In genomic region chr12:132731574-132731973, GRCh38 we compare ENCODE assay signal across 18 cellular contexts. TPM values are rescaled to one million over a fixed set of nuclear protein-coding genes. Genes with fewer than 3 reads are reported as not detected.
DNase-seq lines count a peak whose midpoint lies in the region; ATAC-seq, FAIRE-seq and TF ChIP-seq lines count a peak whose summit lies in the region.
"Had no signal": no experiment of that assay in that cellular context is flagged by ENCODE, and none has a peak within 500 bp of the region (broad histone marks: within the 10 kb centered on the region; RNA-seq: fewer than 3 reads in every experiment).

No MANE protein-coding gene starts in this region.

- H3K36me3 Mint-ChIP-seq in HFFc6 (ENCODE audit: low read depth), result peaks cover 71% of the 10 kb centered on the region

- 97% methylated on average over 17 of the region's 17 CpGs for WGBS in K562 (ENCODE audit: insufficient coverage, low coverage, missing lambda C conversion rate)
- WGBS in neuronal stem cell (ENCODE audit: extremely low coverage in 2 of 2, insufficient read length in 2 of 2, insufficient replicate concordance in 1 of 2), 2 donors, result no CpG with 5 or more reads among the region's 17 CpGs
- 90 to 91% methylated on average over 17 of the region's 17 CpGs for WGBS in GM23248 (ENCODE audit: low coverage in 1 of 2, low lambda C conversion rate in 2 of 2, missing lambda C conversion rate in 2 of 2), 2 experiments

- BruUV-seq in K562 (replicated peaks; lab: Mats Ljungman, UMichigan), result no TSS peak

- H3K27ac ChIP-seq in K562 (ENCODE audit: extremely low read depth, low read depth, low read length) (no peak overlapping the region), neuronal stem cell (replicated peaks; ENCODE audit: low read length) (no peak overlapping the region), GM23248 (no peak overlapping the region)
- H3K27ac ChIP-seq: BLaER1, HL-60 had no signal

- H3K9me3 ChIP-seq in K562 (replicated peaks; ENCODE audit: control insufficient read depth, insufficient read depth, low read depth, low read length) (peaks cover 6% of the 10 kb centered on the region; the same call in 1 of the 2 replicates), neuronal stem cell (replicated peaks in 1 of 2; ENCODE audit: control insufficient read depth in 2 of 2, insufficient read depth in 1 of 2, low read depth in 1 of 2, low read length in 2 of 2) (peaks cover 4 to 8% of the 10 kb centered on the region in 2 donors), GM23248 (ENCODE audit: low read depth) (no peaks in the 10 kb centered on the region)
- H3K9me3 ChIP-seq: BLaER1, HAP-1 had no signal

- H2BK15ac ChIP-seq in neuronal stem cell (ENCODE audit: low read length), result no peak overlapping the region

- H2BK5ac ChIP-seq in neuronal stem cell (ENCODE audit: low read length), result no peak overlapping the region

- in situ Hi-C loops in K562 (cut with MboI), result no loop called here
- in situ Hi-C loops in GM23248 (cut with MboI), result no loop called here

- TF ChIP-seq POLR2A in K562 (conservative IDR thresholded peaks at IDR 0.05), result no peak

- H3K27me3 ChIP-seq in K562 (ENCODE audit: control insufficient read depth in 2 of 2, insufficient read depth in 2 of 2, low read length in 2 of 2) (no peaks in the 10 kb centered on the region), neuronal stem cell (ENCODE audit: control insufficient read depth in 3 of 3, insufficient read depth in 3 of 3, low read depth in 1 of 3, low read length in 3 of 3) (no peaks in the 10 kb centered on the region), GM23248 (replicated peaks; ENCODE audit: insufficient read depth) (no peaks in the 10 kb centered on the region)
- H3K27me3 ChIP-seq: BLaER1 had no signal

- no peak overlapping the region for H3K4me3 ChIP-seq in K562
- no peak overlapping the region for H3K4me3 ChIP-seq in neuronal stem cell (ENCODE audit: low read length in 2 of 2)
- no peak overlapping the region for H3K4me3 ChIP-seq in GM23248
- H3K4me3 ChIP-seq: BLaER1, HAP-1 had no signal

- no peak overlapping the region for H4K91ac ChIP-seq in neuronal stem cell (ENCODE audit: low read depth, low read length, poor library complexity)

- H2BK120ac ChIP-seq in neuronal stem cell (ENCODE audit: low read depth, low read length), result no peak overlapping the region

- H2AK5ac ChIP-seq in neuronal stem cell (ENCODE audit: low read depth, low read length), result no peak overlapping the region

- H3K4me1 ChIP-seq in K562 (replicated peaks in 1 of 2; ENCODE audit: control insufficient read depth in 2 of 2, insufficient read depth in 2 of 2, low read length in 2 of 2) (peaks cover 0 to 5% of the 10 kb centered on the region in 2 experiments; a peak in 1 of 5 replicates), neuronal stem cell (ENCODE audit: control insufficient read depth in 2 of 2, insufficient read depth in 1 of 2, low read depth in 1 of 2, low read length in 2 of 2) (no peaks in the 10 kb centered on the region), GM23248 (ENCODE audit: insufficient read depth) (no peaks in the 10 kb centered on the region)
- H3K4me1 ChIP-seq: Caco-2, HAP-1 had no signal

- peak overlapping the region; percentile 20; the same call in 1 of the 2 replicates for H3K27ac Mint-ChIP-seq in HFFc6

- intact Hi-C loops in K562 (cut with micrococcal nuclease), result no loop called here

- DNase-seq in HFFc6, result no peak
- no peak for DNase-seq in K562 (ENCODE audit: extremely low read depth in 1 of 4, low spot score in 3 of 4)
- DNase-seq in iris pigment epithelial cell (ENCODE audit: low read depth), result peak; percentile 42
- no peak for DNase-seq in neuronal stem cell (ENCODE audit: low spot score)
- DNase-seq in GM19239 (ENCODE audit: insufficient read length, low spot score), result no peak
- DNase-seq in stimulated activated CD4-positive, alpha-beta T cell treated with anti-CD3 and anti-CD28 coated beads, Interleukin-12 subunit alpha, Interleukin-12 subunit beta, amount 100 ng/mL, for 4 hours, result no peak
- no peak for DNase-seq in GM23248
- DNase-seq in activated CD4-positive, alpha-beta T cell treated with anti-CD3 and anti-CD28 coated beads, Interleukin-2, amount 50 U/mL, for 48 hours, result no peak
- DNase-seq: AML-193; Caco-2; CD8-positive, alpha-beta memory T cell; DND-41; GDM1 had no signal

- H3K14ac ChIP-seq in neuronal stem cell (ENCODE audit: low read length), result no peak overlapping the region

- H3K79me2 ChIP-seq in K562 (ENCODE audit: control insufficient read depth, insufficient read depth, low read length) (no peaks in the 10 kb centered on the region), GM23248 (ENCODE audit: insufficient read depth) (peaks cover 49% of the 10 kb centered on the region)

- peaks cover 94% of the 10 kb centered on the region for H3K36me3 ChIP-seq in K562 (ENCODE audit: control insufficient read depth, insufficient read depth, low read length)
- H3K36me3 ChIP-seq in neuronal stem cell (replicated peaks in 1 of 2; ENCODE audit: control insufficient read depth in 2 of 2, insufficient read depth in 2 of 2, low read length in 2 of 2), result peaks cover 76 to 94% of the 10 kb centered on the region in 2 donors
- H3K36me3 ChIP-seq in GM23248 (ENCODE audit: low read depth), result peaks cover 55% of the 10 kb centered on the region

- no peak overlapping the region for H3K4ac ChIP-seq in neuronal stem cell (ENCODE audit: low read length)

- TF ChIP-seq RAD21 in K562 (CRISPR knock-in tag; conservative IDR thresholded peaks at IDR 0.05 in 1 of 2, IDR thresholded peaks at IDR 0.05 in 1 of 2), result no peak

- no peaks in the 10 kb centered on the region for H3K9me3 Mint-ChIP-seq in HFFc6
- H3K9me3 Mint-ChIP-seq: CD8-positive, alpha-beta memory T cell had no signal

- FAIRE-seq in K562 (lab: Jason Lieb, UNC) (no peak), GM19239 (lab: Jason Lieb, UNC) (no peak)
- FAIRE-seq: GM12892, H1 had no signal

- no peaks in the 10 kb centered on the region for H3K9me1 ChIP-seq in K562 (ENCODE audit: control insufficient read depth, insufficient read depth, low read length)

- TF ChIP-seq CTCF in HFFc6 (IDR thresholded peaks at IDR 0.05) (no peak), K562 (IDR thresholded peaks at IDR 0.05 in 2 of 3, conservative IDR thresholded peaks at IDR 0.05 in 1 of 3; ENCODE audit: insufficient read depth in 2 of 3, low read depth in 1 of 3, low read length in 3 of 3) (no peak)

- H3K4me2 ChIP-seq in K562 (ENCODE audit: insufficient read depth, low read length) (no peak overlapping the region), neuronal stem cell (ENCODE audit: insufficient read depth, low read length, poor library complexity, severe bottlenecking) (no peak overlapping the region), GM23248 (ENCODE audit: unreplicated experiment) (no peak overlapping the region)
- H3K4me2 ChIP-seq: BLaER1 had no signal

- peaks cover 6% of the 10 kb centered on the region; the same call in 1 of the 2 replicates for H3K4me1 Mint-ChIP-seq in HFFc6 (ENCODE audit: low read depth)
- H3K4me1 Mint-ChIP-seq: CD8-positive, alpha-beta memory T cell had no signal

- no peak for TF ChIP-seq EP300 in K562 (IDR thresholded peaks at IDR 0.05; ENCODE audit: low read length)

- CTCF ChIA-PET in K562 (lab: Yijun Ruan, JAX; ENCODE audit: low intra/inter-chr PET ratio), result no interaction called here

- no peak overlapping the region for H2AFZ ChIP-seq in K562 (ENCODE audit: low read depth, low read length)
- H2AFZ ChIP-seq in neuronal stem cell (ENCODE audit: low read length), result no peak overlapping the region
- no peak overlapping the region for H2AFZ ChIP-seq in GM23248

- H4K8ac ChIP-seq in neuronal stem cell (ENCODE audit: low read depth, low read length), result peak overlapping the region; percentile 72

- H3K9me2 ChIP-seq in GM23248 (ENCODE audit: insufficient read depth), result no peaks in the 10 kb centered on the region

- no peaks in the 10 kb centered on the region for H4K20me1 ChIP-seq in K562 (replicated peaks; ENCODE audit: control insufficient read depth, insufficient read depth, low read length)
- no peaks in the 10 kb centered on the region for H4K20me1 ChIP-seq in GM23248 (ENCODE audit: insufficient read depth)

- H3K4me3 Mint-ChIP-seq in HFFc6, result no peak overlapping the region
- H3K4me3 Mint-ChIP-seq: CD8-positive, alpha-beta memory T cell had no signal

- peaks cover 40% of the 10 kb centered on the region for H3F3A ChIP-seq in GM23248 (ENCODE audit: insufficient read depth)

- H2BK12ac ChIP-seq in neuronal stem cell (ENCODE audit: low read length), result no peak overlapping the region

- H3K79me1 ChIP-seq in neuronal stem cell (ENCODE audit: low read depth, low read length), result peaks cover 5% of the 10 kb centered on the region

- POLR2A ChIA-PET in K562 (lab: Yijun Ruan, JAX), result no interaction called here

- H3K18ac ChIP-seq in neuronal stem cell (ENCODE audit: low read length), result no peak overlapping the region

- H3K23ac ChIP-seq in neuronal stem cell (ENCODE audit: low read depth, low read length, poor library complexity), result no peak overlapping the region

- ATAC-seq in K562, result no peak

- peaks cover 5% of the 10 kb centered on the region for H3K27me3 Mint-ChIP-seq in HFFc6 (ENCODE audit: insufficient read depth)
- H3K27me3 Mint-ChIP-seq: CD8-positive, alpha-beta memory T cell had no signal

- H3K9ac ChIP-seq in K562 (ENCODE audit: insufficient read depth in 1 of 2, low read depth in 2 of 2, low read length in 2 of 2) (no peak overlapping the region), neuronal stem cell (ENCODE audit: low read depth, low read length, poor library complexity) (no peak overlapping the region), GM23248 (no peak overlapping the region)
- H3K9ac ChIP-seq: BLaER1 had no signal

RNA-seq across cellular contexts. Expression of gene PGAM5, which starts 20.9 kb away (rescaled TPM):
- 10 to 100 TPM; 33.5 to 46.0 (median 39.2) TPM for total RNA-seq in HFFc6 (2021; fragmentation: NEBNext Ultra II Directional; extraction: Animal tissue kit (Norgen Biotek cat#: 25700))
- 33.1 and 58.6 TPM in 2 replicates for total RNA-seq in K562 (2011; cell fraction: chromatin; rRNA removed; ENCODE audit: low replicate concordance)
- total RNA-seq in K562 (2011; cell fraction: nucleolus; rRNA removed), result 36.3 and 36.7 TPM in 2 replicates
- total RNA-seq in K562 (2011; cell fraction: nucleoplasm; rRNA removed), result 27.6 and 28.5 TPM in 2 replicates
- total RNA-seq in K562 (2014; rRNA removed) (99.8 and 119 TPM in 2 replicates), K562 (2014; rRNA removed; fragmentation: Illumina TruSeq; extraction: Trizol) (56.8 and 69.5 TPM in 2 replicates), K562 (2015; rRNA removed; fragmentation: Illumina TruSeq; extraction: Trizol) (88.5 and 89.0 TPM in 2 replicates), K562 (2021) (121 and 125 TPM in 2 replicates)
- polyA plus RNA-seq in K562 (2011; rRNA removed) (49.1 and 49.2 TPM in 2 replicates), K562 (2014; fragmentation: Illumina TruSeq; extraction: Trizol) (90.2 and 97.3 TPM in 2 replicates), K562 (2014; fragmentation: Nextera tagmentation; extraction: Ambion mirVana) (10 to 100 TPM in 1 of 2 experiments, 1 to 10 TPM in 1; 7.4 to 11.4 TPM), K562 (2014; rRNA removed) (60.7 and 78.9 TPM in 2 replicates), GM23248 (2016; fragmentation: Nextera tagmentation; extraction: Ambion mirVana) (10.2 and 12.0 TPM in 2 replicates)
- 56.7 and 135 TPM in 2 replicates for polyA plus RNA-seq in K562 (2011; cell fraction: cytosol; rRNA removed)
- polyA plus RNA-seq in K562 (2011; cell fraction: nucleus; rRNA removed), result 20.9 and 37.2 TPM in 2 replicates
- polyA plus RNA-seq in K562 (2012), result 39.2 and 77.3 TPM in 2 replicates
- 33.5 and 64.2 TPM in 2 replicates for polyA minus RNA-seq in K562 (2011; rRNA and poly(A)+ RNA removed)
- 85.1 and 114 TPM in 2 replicates for polyA minus RNA-seq in K562 (2011; cell fraction: cytosol; rRNA and poly(A)+ RNA removed)
- 17.0 and 19.7 TPM in 2 replicates for polyA minus RNA-seq in K562 (2011; cell fraction: nucleus; rRNA and poly(A)+ RNA removed)
- polyA plus RNA-seq in neuronal stem cell (2013, experiment 1 of 2), result 33.9 TPM
- polyA plus RNA-seq in neuronal stem cell (2013, experiment 2 of 2), result 34.5 TPM
- total RNA-seq in GM23248 (2014; rRNA removed; shearing (Covaris generic)), result 26.1 and 28.7 TPM in 2 replicates

RNA-seq across cellular contexts. Expression of gene ANKLE2, which starts 30.1 kb away (rescaled TPM):
- 10 to 100 TPM; 43.7 to 54.6 (median 47.2) TPM for total RNA-seq in HFFc6 (2021; fragmentation: NEBNext Ultra II Directional; extraction: Animal tissue kit (Norgen Biotek cat#: 25700))
- 353 and 486 TPM in 2 replicates for total RNA-seq in K562 (2011; cell fraction: chromatin; rRNA removed; ENCODE audit: low replicate concordance)
- total RNA-seq in K562 (2011; cell fraction: nucleolus; rRNA removed), result 225 and 254 TPM in 2 replicates
- 264 and 271 TPM in 2 replicates for total RNA-seq in K562 (2011; cell fraction: nucleoplasm; rRNA removed)
- total RNA-seq in K562 (2014; rRNA removed), result 33.6 and 42.3 TPM in 2 replicates
- 44.0 and 45.6 TPM in 2 replicates for total RNA-seq in K562 (2014; rRNA removed; fragmentation: Illumina TruSeq; extraction: Trizol)
- total RNA-seq in K562 (2015; rRNA removed; fragmentation: Illumina TruSeq; extraction: Trizol), result 49.5 and 50.4 TPM in 2 replicates
- total RNA-seq in K562 (2021), result 54.3 and 56.9 TPM in 2 replicates
- polyA plus RNA-seq in K562 (2011; rRNA removed), result 57.7 and 69.0 TPM in 2 replicates
- 41.4 and 48.0 TPM in 2 replicates for polyA plus RNA-seq in K562 (2011; cell fraction: cytosol; rRNA removed)
- 224 and 322 TPM in 2 replicates for polyA plus RNA-seq in K562 (2011; cell fraction: nucleus; rRNA removed)
- polyA plus RNA-seq in K562 (2012), result 39.1 and 44.5 TPM in 2 replicates
- 43.6 and 46.3 TPM in 2 replicates for polyA plus RNA-seq in K562 (2014; fragmentation: Illumina TruSeq; extraction: Trizol)
- 1 to 10 TPM; 3.2 TPM for polyA plus RNA-seq in K562 (2014; fragmentation: Nextera tagmentation; extraction: Ambion mirVana)
- 49.7 and 51.6 TPM in 2 replicates for polyA plus RNA-seq in K562 (2014; rRNA removed)
- 139 and 163 TPM in 2 replicates for polyA minus RNA-seq in K562 (2011; rRNA and poly(A)+ RNA removed)
- 46.5 and 72.4 TPM in 2 replicates for polyA minus RNA-seq in K562 (2011; cell fraction: cytosol; rRNA and poly(A)+ RNA removed)
- 105 and 129 TPM in 2 replicates for polyA minus RNA-seq in K562 (2011; cell fraction: nucleus; rRNA and poly(A)+ RNA removed)
- polyA plus RNA-seq in neuronal stem cell (2013, experiment 1 of 2), result 34.7 TPM
- polyA plus RNA-seq in neuronal stem cell (2013, experiment 2 of 2), result 30.8 TPM
- total RNA-seq in GM23248 (2014; rRNA removed; shearing (Covaris generic)), result 69.6 and 83.3 TPM in 2 replicates
- polyA plus RNA-seq in GM23248 (2016; fragmentation: Nextera tagmentation; extraction: Ambion mirVana), result 48.3 and 49.4 TPM in 2 replicates

RNA-seq across cellular contexts. Expression of gene PXMP2, which starts 44.2 kb away (rescaled TPM):
- total RNA-seq in HFFc6 (2021; fragmentation: NEBNext Ultra II Directional; extraction: Animal tissue kit (Norgen Biotek cat#: 25700)), result 10 to 100 TPM; 19.8 to 22.6 (median 21.9) TPM
- total RNA-seq in K562 (2011; cell fraction: chromatin; rRNA removed; ENCODE audit: low replicate concordance), result 19.3 and 34.7 TPM in 2 replicates
- 30.4 and 31.9 TPM in 2 replicates for total RNA-seq in K562 (2011; cell fraction: nucleolus; rRNA removed)
- total RNA-seq in K562 (2011; cell fraction: nucleoplasm; rRNA removed), result 32.8 and 57.0 TPM in 2 replicates
- total RNA-seq in K562 (2014; rRNA removed) (66.1 and 70.9 TPM in 2 replicates), K562 (2014; rRNA removed; fragmentation: Illumina TruSeq; extraction: Trizol) (34.8 and 37.8 TPM in 2 replicates), K562 (2015; rRNA removed; fragmentation: Illumina TruSeq; extraction: Trizol) (39.8 and 41.0 TPM in 2 replicates), K562 (2021) (46.1 and 49.6 TPM in 2 replicates)
- polyA plus RNA-seq in K562 (2011; rRNA removed) (37.7 and 44.7 TPM in 2 replicates), K562 (2014; fragmentation: Illumina TruSeq; extraction: Trizol) (43.1 and 52.3 TPM in 2 replicates), K562 (2014; fragmentation: Nextera tagmentation; extraction: Ambion mirVana) (1 to 10 TPM; 3.0 to 6.8 TPM), K562 (2014; rRNA removed) (64.0 and 66.0 TPM in 2 replicates), GM23248 (2016; fragmentation: Nextera tagmentation; extraction: Ambion mirVana) (36.5 and 37.2 TPM in 2 replicates)
- polyA plus RNA-seq in K562 (2011; cell fraction: cytosol; rRNA removed), result 48.9 and 69.8 TPM in 2 replicates
- polyA plus RNA-seq in K562 (2011; cell fraction: nucleus; rRNA removed), result 30.7 and 38.7 TPM in 2 replicates
- 43.7 and 55.0 TPM in 2 replicates for polyA plus RNA-seq in K562 (2012)
- 14.0 and 19.0 TPM in 2 replicates for polyA minus RNA-seq in K562 (2011; rRNA and poly(A)+ RNA removed)
- polyA minus RNA-seq in K562 (2011; cell fraction: cytosol; rRNA and poly(A)+ RNA removed), result 12.7 and 15.9 TPM in 2 replicates
- polyA minus RNA-seq in K562 (2011; cell fraction: nucleus; rRNA and poly(A)+ RNA removed), result 7.6 and 10.8 TPM in 2 replicates
- 19.8 TPM for polyA plus RNA-seq in neuronal stem cell (2013, experiment 1 of 2)
- 22.6 TPM for polyA plus RNA-seq in neuronal stem cell (2013, experiment 2 of 2)
- total RNA-seq in GM23248 (2014; rRNA removed; shearing (Covaris generic)), result 26.3 and 28.5 TPM in 2 replicates

RNA-seq across cellular contexts. Expression of gene POLE, which starts 44.4 kb away (rescaled TPM):
- 10 to 100 TPM; 19.4 to 35.5 (median 29.3) TPM for total RNA-seq in HFFc6 (2021; fragmentation: NEBNext Ultra II Directional; extraction: Animal tissue kit (Norgen Biotek cat#: 25700))
- 895 and 1,680 TPM in 2 replicates for total RNA-seq in K562 (2011; cell fraction: chromatin; rRNA removed; ENCODE audit: low replicate concordance)
- 685 and 695 TPM in 2 replicates for total RNA-seq in K562 (2011; cell fraction: nucleolus; rRNA removed)
- total RNA-seq in K562 (2011; cell fraction: nucleoplasm; rRNA removed), result 707 and 745 TPM in 2 replicates
- total RNA-seq in K562 (2014; rRNA removed) (83.6 and 86.3 TPM in 2 replicates), K562 (2014; rRNA removed; fragmentation: Illumina TruSeq; extraction: Trizol) (36.3 and 39.1 TPM in 2 replicates), K562 (2015; rRNA removed; fragmentation: Illumina TruSeq; extraction: Trizol) (42.2 and 42.3 TPM in 2 replicates), K562 (2021) (130 and 154 TPM in 2 replicates)
- polyA plus RNA-seq in K562 (2011; rRNA removed) (49.6 and 81.7 TPM in 2 replicates), K562 (2014; fragmentation: Illumina TruSeq; extraction: Trizol) (64.2 and 65.6 TPM in 2 replicates), K562 (2014; fragmentation: Nextera tagmentation; extraction: Ambion mirVana) (1 to 10 TPM; 2.4 to 2.5 TPM), K562 (2014; rRNA removed) (90.6 and 126 TPM in 2 replicates), GM23248 (2016; fragmentation: Nextera tagmentation; extraction: Ambion mirVana) (5.2 and 6.0 TPM in 2 replicates)
- 34.1 and 49.5 TPM in 2 replicates for polyA plus RNA-seq in K562 (2011; cell fraction: cytosol; rRNA removed)
- polyA plus RNA-seq in K562 (2011; cell fraction: nucleus; rRNA removed), result 471 and 640 TPM in 2 replicates
- polyA plus RNA-seq in K562 (2012), result 78.0 and 105 TPM in 2 replicates
- polyA minus RNA-seq in K562 (2011; rRNA and poly(A)+ RNA removed), result 94.9 and 115 TPM in 2 replicates
- polyA minus RNA-seq in K562 (2011; cell fraction: cytosol; rRNA and poly(A)+ RNA removed), result 123 and 159 TPM in 2 replicates
- polyA minus RNA-seq in K562 (2011; cell fraction: nucleus; rRNA and poly(A)+ RNA removed), result 317 and 354 TPM in 2 replicates
- 34.0 TPM for polyA plus RNA-seq in neuronal stem cell (2013, experiment 1 of 2)
- 33.7 TPM for polyA plus RNA-seq in neuronal stem cell (2013, experiment 2 of 2)
- total RNA-seq in GM23248 (2014; rRNA removed; shearing (Covaris generic)), result 9.5 and 16.2 TPM in 2 replicates
